In the genomic region with DNA sequence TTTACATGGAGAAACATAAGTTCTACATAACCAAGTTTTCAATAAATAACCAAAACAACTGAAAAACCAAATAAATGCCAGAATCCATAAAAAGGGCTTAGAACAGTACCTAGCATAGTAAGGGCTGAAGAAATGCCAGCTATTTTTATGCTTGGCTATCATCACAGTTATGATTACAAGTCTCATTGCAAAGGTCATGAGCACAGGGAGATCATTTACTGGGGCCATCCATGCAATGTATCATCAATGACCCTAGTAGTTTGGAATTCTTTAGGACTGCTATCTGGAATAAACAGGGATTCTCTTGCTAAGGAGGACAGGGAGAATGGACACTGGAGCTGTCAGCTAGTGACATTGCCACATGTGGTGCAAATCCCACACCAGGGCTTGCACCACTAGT, we compare ENCODE assay signal across 12 cellular contexts.
"Had no signal": no experiment of that assay in that cellular context is flagged by ENCODE, and none has a peak within 500 bp of the region (broad histone marks: within the 10 kb centered on the region; RNA-seq: fewer than 3 reads in every experiment).

No MANE protein-coding gene starts in this region.

- H3K36me3 ChIP-seq: breast epithelium, sigmoid colon, spleen had no signal

- H3K27me3 Mint-ChIP-seq: activated naive CD4-positive, alpha-beta T cell treated with anti-CD3 and anti-CD28 coated beads, Interleukin-2, amount 50 U/mL, for 24 hours had no signal

- H3K27ac Mint-ChIP-seq: activated CD4-positive, alpha-beta T cell treated with anti-CD3 and anti-CD28 coated beads, Interleukin-2, amount 10 ng/mL, durations not matched to agents 24 days and 14 days; activated naive CD4-positive, alpha-beta T cell treated with anti-CD3 and anti-CD28 coated beads, Interleukin-2, amount 50 U/mL, for 24 hours; activated T-cell treated with anti-CD3 and anti-CD28 coated beads, Interleukin-2, amount 50 U/mL, for 72 hours; mesothelial cell of epicardium; natural killer cell treated with Interleukin-12 subunit alpha and Interleukin-12 subunit beta and Interleukin-15 and Interleukin-18, amount 100 ng/mL, for 72 hours had no signal

- H3K9me3 Mint-ChIP-seq: activated CD4-positive, alpha-beta T cell treated with anti-CD3 and anti-CD28 coated beads, Interleukin-2, amount 10 ng/mL, durations not matched to agents 24 days and 14 days; activated naive CD4-positive, alpha-beta T cell treated with anti-CD3 and anti-CD28 coated beads, Interleukin-2, amount 50 U/mL, for 24 hours; activated T-cell treated with anti-CD3 and anti-CD28 coated beads, Interleukin-2, amount 50 U/mL, for 72 hours; mesothelial cell of epicardium; natural killer cell treated with Interleukin-12 subunit alpha and Interleukin-12 subunit beta and Interleukin-15 and Interleukin-18, amount 100 ng/mL, for 72 hours had no signal

- ATAC-seq: activated T-cell treated with anti-CD3 and anti-CD28 coated beads, Interleukin-2, amount 50 U/mL, for 72 hours; natural killer cell treated with Interleukin-12 subunit alpha and Interleukin-12 subunit beta and Interleukin-15 and Interleukin-18, amount 100 ng/mL, for 72 hours had no signal

- H3K9me3 ChIP-seq: breast epithelium, sigmoid colon, spleen had no signal

- H3K4me3 ChIP-seq: breast epithelium, coronary artery, sigmoid colon, spleen had no signal

- H3K36me3 Mint-ChIP-seq: activated naive CD4-positive, alpha-beta T cell treated with anti-CD3 and anti-CD28 coated beads, Interleukin-2, amount 50 U/mL, for 24 hours; mesothelial cell of epicardium; natural killer cell treated with Interleukin-12 subunit alpha and Interleukin-12 subunit beta and Interleukin-15 and Interleukin-18, amount 100 ng/mL, for 72 hours had no signal

- H3K4me3 Mint-ChIP-seq: activated CD4-positive, alpha-beta T cell treated with anti-CD3 and anti-CD28 coated beads, Interleukin-2, amount 10 ng/mL, durations not matched to agents 24 days and 14 days; activated naive CD4-positive, alpha-beta T cell treated with anti-CD3 and anti-CD28 coated beads, Interleukin-2, amount 50 U/mL, for 24 hours; activated T-cell treated with anti-CD3 and anti-CD28 coated beads, Interleukin-2, amount 50 U/mL, for 72 hours; mesothelial cell of epicardium; natural killer cell treated with Interleukin-12 subunit alpha and Interleukin-12 subunit beta and Interleukin-15 and Interleukin-18, amount 100 ng/mL, for 72 hours had no signal

- H3K4me1 ChIP-seq: breast epithelium, sigmoid colon had no signal

- H3K27ac ChIP-seq: breast epithelium, coronary artery, sigmoid colon, spleen had no signal

- DNase-seq: activated CD4-positive, alpha-beta T cell treated with anti-CD3 and anti-CD28 coated beads, Interleukin-2, amount 10 ng/mL, durations not matched to agents 24 days and 14 days; activated CD8-positive, alpha-beta memory T cell treated with anti-CD3 and anti-CD28 coated beads, Interleukin-2, amount 50 U/mL, for 4 hours; activated effector memory CD4-positive, alpha-beta T cell treated with anti-CD3 and anti-CD28 coated beads, Interleukin-2, amount 50 U/mL, for 16 hours; activated T-cell treated with anti-CD3 and anti-CD28 coated beads, Interleukin-2, amount 50 U/mL, for 72 hours; sigmoid colon; spleen; stimulated activated naive CD4-positive, alpha-beta T cell had no signal

- H3K4me1 Mint-ChIP-seq: activated CD4-positive, alpha-beta T cell treated with anti-CD3 and anti-CD28 coated beads, Interleukin-2, amount 10 ng/mL, durations not matched to agents 24 days and 14 days; activated naive CD4-positive, alpha-beta T cell treated with anti-CD3 and anti-CD28 coated beads, Interleukin-2, amount 50 U/mL, for 24 hours; mesothelial cell of epicardium had no signal

- H3K27me3 ChIP-seq: breast epithelium, sigmoid colon, spleen had no signal
